Comparison of ENCODE assay signal across 17 cellular contexts in genomic region chr7:130985361-130985760, GRCh38.
DNase-seq lines count a peak whose midpoint lies in the region; ATAC-seq, FAIRE-seq and TF ChIP-seq lines count a peak whose summit lies in the region.
"Had no signal": no experiment of that assay in that cellular context is flagged by ENCODE, and none has a peak within 500 bp of the region (broad histone marks: within the 10 kb centered on the region; RNA-seq: fewer than 3 reads in every experiment).

No MANE protein-coding gene starts in this region.

- H3K9me3 Mint-ChIP-seq in naive thymus-derived CD8-positive, alpha-beta T cell, result no peaks in the 10 kb centered on the region

- peaks cover 39 to 64% (median 56%) of the 10 kb centered on the region in 4 donors for H3K4me1 Mint-ChIP-seq in naive thymus-derived CD8-positive, alpha-beta T cell

- peak overlapping the region in 6 of 10 donors; percentile 2 to 71 (median 26) for H3K4me3 Mint-ChIP-seq in naive thymus-derived CD8-positive, alpha-beta T cell

- H2AFZ ChIP-seq in K562 (ENCODE audit: low read depth, low read length), result no peak overlapping the region

- no peaks in the 10 kb centered on the region for H3K9me3 ChIP-seq in K562 (replicated peaks; ENCODE audit: control insufficient read depth, insufficient read depth, low read depth, low read length)
- H3K9me3 ChIP-seq: SJSA1 had no signal

- peaks cover 2% of the 10 kb centered on the region for H3K9me1 ChIP-seq in K562 (ENCODE audit: control insufficient read depth, insufficient read depth, low read length)

- TF ChIP-seq POLR2A in K562 (conservative IDR thresholded peaks at IDR 0.05), result no peak

- H3K27me3 Mint-ChIP-seq in naive thymus-derived CD8-positive, alpha-beta T cell, result no peaks in the 10 kb centered on the region

- no peak for TF ChIP-seq RAD21 in K562 (CRISPR knock-in tag; conservative IDR thresholded peaks at IDR 0.05 in 1 of 2, IDR thresholded peaks at IDR 0.05 in 1 of 2)

- ATAC-seq in K562, result no peak
- no peak for ATAC-seq in naive thymus-derived CD8-positive, alpha-beta T cell
- ATAC-seq: left lobe of liver had no signal

- H3K27ac Mint-ChIP-seq in naive thymus-derived CD8-positive, alpha-beta T cell, result peak overlapping the region in 8 of 10 donors; percentile 74 to 95 (median 88)

- intact Hi-C loops in K562 (cut with micrococcal nuclease), result no loop called here

- no peak overlapping the region for H3K9ac ChIP-seq in K562 (ENCODE audit: insufficient read depth in 1 of 2, low read depth in 2 of 2, low read length in 2 of 2)

- BruUV-seq in K562 (replicated peaks; lab: Mats Ljungman, UMichigan), result no TSS peak

- TF ChIP-seq CTCF in K562 (IDR thresholded peaks at IDR 0.05 in 2 of 3, conservative IDR thresholded peaks at IDR 0.05 in 1 of 3; ENCODE audit: insufficient read depth in 2 of 3, low read depth in 1 of 3, low read length in 3 of 3), result no peak
- TF ChIP-seq CTCF in RWPE1 (conservative IDR thresholded peaks at IDR 0.05; ENCODE audit: low read depth), result no peak

- no peaks in the 10 kb centered on the region for H4K20me1 ChIP-seq in K562 (replicated peaks; ENCODE audit: control insufficient read depth, insufficient read depth, low read length)

- H3K79me2 ChIP-seq in K562 (ENCODE audit: control insufficient read depth, insufficient read depth, low read length), result no peaks in the 10 kb centered on the region

- no peak overlapping the region for H3K4me3 ChIP-seq in K562
- H3K4me3 ChIP-seq: SJSA1 had no signal

- H3K36me3 Mint-ChIP-seq in naive thymus-derived CD8-positive, alpha-beta T cell, result peaks cover 0 to 30% (median 0%) of the 10 kb centered on the region in 3 donors

- no peak overlapping the region for H3K27ac ChIP-seq in K562 (ENCODE audit: extremely low read depth, low read depth, low read length)
- H3K27ac ChIP-seq in RWPE1, result no peak overlapping the region
- H3K27ac ChIP-seq: SJSA1 had no signal

- no peaks in the 10 kb centered on the region; a peak in 1 of 5 replicates for H3K4me1 ChIP-seq in K562 (replicated peaks in 1 of 2; ENCODE audit: control insufficient read depth in 2 of 2, insufficient read depth in 2 of 2, low read length in 2 of 2)
- H3K4me1 ChIP-seq: SJSA1 had no signal

- peak; percentile 38 for DNase-seq in stimulated activated naive CD4-positive, alpha-beta T cell treated with Interleukin-2 at 50 U/mL for 16 hours (lab: John Stamatoyannopoulos, UW)
- no peak for DNase-seq in stimulated activated naive CD4-positive, alpha-beta T cell (lab: John Stamatoyannopoulos, UW)
- no peak for DNase-seq in K562 (ENCODE audit: extremely low read depth in 1 of 4, low spot score in 3 of 4)
- DNase-seq in naive thymus-derived CD8-positive, alpha-beta T cell, result no peak
- no peak for DNase-seq in NCI-H345 treated with DMSO at 0.1 percent for 48 hours (lab: John Stamatoyannopoulos, UW; ENCODE audit: unreplicated experiment)
- no peak for DNase-seq in NCI-H1105 (lab: John Stamatoyannopoulos, UW)
- no peak for DNase-seq in COR-L47 (lab: John Stamatoyannopoulos, UW)
- DNase-seq in RWPE1 (ENCODE audit: low spot score), result no peak
- DNase-seq: activated CD4-positive, alpha-beta T cell treated with anti-CD3 and anti-CD28 coated beads for 1 hour; C1 segment of cervical spinal cord; effector CD8-positive, alpha-beta T cell; glutamatergic neuron; NCI-H1436; NCI-H82 had no signal

- H3K36me3 ChIP-seq in K562 (ENCODE audit: control insufficient read depth, insufficient read depth, low read length), result no peaks in the 10 kb centered on the region
- H3K36me3 ChIP-seq: SJSA1 had no signal

- CTCF ChIA-PET in K562 (lab: Yijun Ruan, JAX; ENCODE audit: low intra/inter-chr PET ratio), result no interaction called here
- CTCF ChIA-PET in RWPE1 (lab: Yijun Ruan, JAX), result no interaction called here

- in situ Hi-C loops in K562 (cut with MboI), result no loop called here

- POLR2A ChIA-PET in K562 (lab: Yijun Ruan, JAX) (interaction anchor here (0.7 kb wide), 1 partner anchor 567 kb away, joined by 4 read pairs; no protein-coding TSS in a partner anchor), RWPE1 (lab: Yijun Ruan, JAX; ENCODE audit: low non-redundant PET) (no interaction called here)
- POLR2A ChIA-PET in naive thymus-derived CD8-positive, alpha-beta T cell (lab: Charles Lee), result no interaction called here

- 35% methylated on average over 4 of the region's 4 CpGs for WGBS in K562 (ENCODE audit: insufficient coverage, low coverage, missing lambda C conversion rate)

- FAIRE-seq in K562 (lab: Jason Lieb, UNC), result no peak
- FAIRE-seq: G401.6 had no signal

- no peak for TF ChIP-seq EP300 in K562 (IDR thresholded peaks at IDR 0.05; ENCODE audit: low read length)

- H3K27me3 ChIP-seq in K562 (ENCODE audit: control insufficient read depth in 2 of 2, insufficient read depth in 2 of 2, low read length in 2 of 2), result no peaks in the 10 kb centered on the region
- H3K27me3 ChIP-seq: SJSA1 had no signal

- H3K4me2 ChIP-seq in K562 (ENCODE audit: insufficient read depth, low read length), result no peak overlapping the region

TF ChIP-seq in K562, 482 proteins besides CTCF, POLR2A, EP300 and RAD21:
- TF ChIP-seq ETS2 (tag; IDR thresholded peaks at IDR 0.05; ENCODE audit: borderline replicate concordance, poor library complexity, severe bottlenecking) (no peak), PHF8 (IDR thresholded peaks at IDR 0.05; ENCODE audit: borderline replicate concordance, low read length) (0 out of 2 replicates have a peak, but pooled peaks have one; percentile 1), SREBF1 (IDR thresholded peaks at IDR 0.05; ENCODE audit: borderline replicate concordance, low read depth, low read length) (no peak)
TF ChIP-seq in K562: peak in this region for 1.
